In genomic region chr2:191474459-191474858, GRCh38 we compare ENCODE assay signal across 27 cellular contexts.
"Had no signal": no experiment of that assay in that cellular context is flagged by ENCODE, and none has a peak within 500 bp of the region (broad histone marks: within the 10 kb centered on the region; RNA-seq: fewer than 3 reads in every experiment).

No MANE protein-coding gene starts in this region.

- DNase-seq: immature natural killer cell; kidney; left colon; left lung; lower lobe of right lung; mammary epithelial cell; mesenchymal stem cell; naive thymus-derived CD8-positive, alpha-beta T cell; nucleus accumbens; pancreas; posterior cingulate gyrus; retina; right cardiac atrium; stimulated activated CD4-positive, alpha-beta T cell treated with anti-CD3 and anti-CD28 coated beads, Interleukin-12 subunit alpha, Interleukin-12 subunit beta, amount 100 ng/mL, for 4 hours; stimulated activated CD4-positive, alpha-beta T cell treated with anti-CD3 and anti-CD28 coated beads, Interleukin-15, amount 100 ng/mL, for 24 hours; stimulated activated CD4-positive, alpha-beta T cell treated with anti-CD3 and anti-CD28 coated beads, Interleukin-2, amount 100 ng/mL, for 24 hours; stimulated activated CD4-positive, alpha-beta T cell treated with anti-CD3 and anti-CD28 coated beads, Interleukin-4, amount 100 ng/mL, for 1 hour; stimulated activated naive CD4-positive, alpha-beta T cell treated with Interleukin-2 at 50 U/mL for 16 hours; stimulated activated naive CD8-positive, alpha-beta T cell treated with anti-CD3 and anti-CD28 coated beads, Interleukin-15, amount 100 ng/mL, for 72 hours; substantia nigra; uterus had no signal

- ATAC-seq: left colon; left lung; lower lobe of right lung; naive thymus-derived CD8-positive, alpha-beta T cell; pancreas; right cardiac atrium; sciatic nerve; stimulated activated effector memory CD8-positive, alpha-beta T cell treated with anti-CD3 and anti-CD28 coated beads, Interleukin-12 subunit alpha, Interleukin-12 subunit beta, amount 100 ng/mL, for 72 hours; stimulated activated naive CD8-positive, alpha-beta T cell treated with anti-CD3 and anti-CD28 coated beads, Interleukin-15, amount 100 ng/mL, for 72 hours had no signal

- H3K27me3 ChIP-seq: left lung, pancreas, tibial nerve, uterus had no signal

- FAIRE-seq: islet of Langerhans, kidney, pancreas had no signal

- H3K4me3 ChIP-seq: left lung, lower lobe of right lung, pancreas, prostate gland, skin epidermis, tibial nerve, uterus had no signal

- H3K4me1 ChIP-seq: prostate gland, uterus had no signal

- H3K9me3 ChIP-seq: left lung, lower lobe of right lung, pancreas, prostate gland, tibial nerve, uterus had no signal

- H3K36me3 ChIP-seq: left lung, lower lobe of right lung, pancreas, prostate gland, tibial nerve, uterus had no signal
